In genomic region chr14:70901218-70901772, GRCh38 we compare ENCODE assay signal across 10 cellular contexts. TPM values are rescaled to one million over a fixed set of nuclear protein-coding genes. Genes with fewer than 3 reads are reported as not detected.
DNase-seq lines count a peak whose midpoint lies in the region; ATAC-seq and TF ChIP-seq lines count a peak whose summit lies in the region.
"Had no signal": no experiment of that assay in that cellular context is flagged by ENCODE, and none has a peak within 500 bp of the region (broad histone marks: within the 10 kb centered on the region; RNA-seq: fewer than 3 reads in every experiment).

No MANE protein-coding gene starts in this region.

- CTCF ChIA-PET in IMR-90 (lab: Yijun Ruan, JAX) = interaction anchor here (0.7 to 1.1 kb wide), 2 partner anchors 11 to 52 kb away, joined by 4 to 7 read pairs; no protein-coding TSS in a partner anchor

- WGBS in IMR-90 (ENCODE audit: extremely low coverage in 2 of 2, insufficient read length in 1 of 2), 2 experiments = no CpG with 5 or more reads among the region's 2 CpGs
- WGBS in sigmoid colon, 2 donors = 88 to 89% methylated on average over 2 of the region's 2 CpGs

- H2AK9ac ChIP-seq in IMR-90 (replicated peaks; ENCODE audit: low read depth, low read length, poor library complexity) = peak overlapping the region; percentile 8

- no peak overlapping the region for H3K9ac ChIP-seq in IMR-90 (ENCODE audit: low read depth, low read length)

- intact Hi-C loops in IMR-90 (cut with micrococcal nuclease) = no loop called here
- intact Hi-C loops in sigmoid colon (cut with DNase I) = no loop called here

- no peak for TF ChIP-seq EP300 in sigmoid colon (IDR thresholded peaks at IDR 0.05)

- in situ Hi-C loops in IMR-90 (cut with MboI; ENCODE audit: low sequenced_read_pairs) = no loop called here

- H3K9me1 ChIP-seq in IMR-90 (ENCODE audit: insufficient read depth, low read length) = peaks cover 17% of the 10 kb centered on the region

- peak overlapping the region; percentile 44 for H2BK20ac ChIP-seq in IMR-90 (ENCODE audit: low read depth, low read length)

- H3K23ac ChIP-seq in IMR-90 (ENCODE audit: low read depth, low read length) = 0 out of 2 replicates have a peak overlapping the region, but pooled peaks have one; percentile 5

- H3K27me3 ChIP-seq in IMR-90 (ENCODE audit: control insufficient read depth, insufficient read depth, low read length) (no peaks in the 10 kb centered on the region), sigmoid colon (no peaks in the 10 kb centered on the region)

- peak overlapping the region; percentile 59; the same call in 1 of the 2 replicates for H2AK5ac ChIP-seq in IMR-90 (ENCODE audit: low read depth, low read length)

- TF ChIP-seq CTCF in IMR-90 (conservative IDR thresholded peaks at IDR 0.05; ENCODE audit: low read depth, low read length) (no peak), sigmoid colon (IDR thresholded peaks at IDR 0.05) (no peak)

- H3K27ac ChIP-seq in IMR-90 (ENCODE audit: insufficient read depth, low read length) = peak overlapping the region; percentile 20; the same call in 1 of the 2 replicates
- H3K27ac ChIP-seq in sigmoid colon = peak overlapping the region in 3 of 4 donors; percentile 27 to 62 (median 52)

- H3K56ac ChIP-seq in IMR-90 (ENCODE audit: extremely low read depth, insufficient read depth, low read length) = no peak overlapping the region

- H3K4me2 ChIP-seq in IMR-90 (ENCODE audit: low read depth, low read length) = no peak overlapping the region

- no TSS peak for BruUV-seq in IMR-90 (replicated peaks; lab: Mats Ljungman, UMichigan)

- no peak for TF ChIP-seq RAD21 in IMR-90 (IDR thresholded peaks at IDR 0.05; ENCODE audit: low read length)

- H3K18ac ChIP-seq in IMR-90 (ENCODE audit: low read depth, low read length) = peak overlapping the region; percentile 88

- peak overlapping the region; percentile 19; the same call in 1 of the 2 replicates for H4K5ac ChIP-seq in IMR-90 (ENCODE audit: low read depth, low read length)

- H3K4me1 ChIP-seq in IMR-90 (ENCODE audit: control insufficient read depth, insufficient read depth, low read length) (peaks cover 23% of the 10 kb centered on the region), sigmoid colon (peaks cover 0 to 65% (median 52%) of the 10 kb centered on the region in 4 donors)

- H2BK15ac ChIP-seq in IMR-90 (ENCODE audit: low read depth, low read length) = peak overlapping the region; percentile 77; the same call in 1 of the 3 replicates

- dilution Hi-C loops in IMR-90 (cut with HindIII; ENCODE audit: low sequenced_read_pairs, unreplicated experiment) = no loop called here

- H3K79me1 ChIP-seq in IMR-90 (ENCODE audit: low read depth in 1 of 2, low read length in 2 of 2) = peaks cover 0 to 8% of the 10 kb centered on the region in 2 experiments; a peak in 1 of 4 replicates

- peak; percentile 18 for DNase-seq in Daoy (ENCODE audit: low read depth)
- peak; percentile 66 for DNase-seq in IMR-90
- peak; percentile 92 for DNase-seq in dedifferentiated amniotic fluid mesenchymal stem cell (ENCODE audit: extremely low spot score)
- no peak for DNase-seq in sigmoid colon
- DNase-seq in NCI-H446 (lab: John Stamatoyannopoulos, UW) = no peak
- no peak for DNase-seq in SKM-1 treated with dmso at 0.1 percent for 144 hours (lab: John Stamatoyannopoulos, UW; ENCODE audit: unreplicated experiment)
- DNase-seq: CD4-positive, alpha-beta memory T cell; NCI-H1048; SHP77 treated with DMSO at 0.1 percent for 48 hours had no signal

- H4K91ac ChIP-seq in IMR-90 (ENCODE audit: insufficient read depth, low read depth, low read length) = peak overlapping the region; percentile 5; the same call in 1 of the 2 replicates

- H3K4me3 ChIP-seq in IMR-90 (ENCODE audit: insufficient read depth, low read depth, low read length) = no peak overlapping the region
- H3K4me3 ChIP-seq in sigmoid colon = no peak overlapping the region

- H3K14ac ChIP-seq in IMR-90 (replicated peaks; ENCODE audit: low read depth, low read length) = peak overlapping the region; percentile 10

- H2AFZ ChIP-seq in IMR-90 (replicated peaks; ENCODE audit: low read length, poor library complexity) = peak overlapping the region; percentile 48

- no peak for TF ChIP-seq POLR2A in IMR-90 (IDR thresholded peaks at IDR 0.05; ENCODE audit: low read depth, low read length)
- TF ChIP-seq POLR2A in sigmoid colon (IDR thresholded peaks at IDR 0.05) = no peak

- H4K20me1 ChIP-seq in IMR-90 (ENCODE audit: insufficient read depth, low read length) = no peaks in the 10 kb centered on the region

- POLR2A ChIA-PET in IMR-90 (lab: Charles Lee; ENCODE audit: unreplicated experiment) = interaction anchor here (0.7 kb wide), 2 partner anchors 8 to 110 kb away, joined by 4 to 10 read pairs; no protein-coding TSS in a partner anchor

- H3K9me3 ChIP-seq in IMR-90 (ENCODE audit: control insufficient read depth, insufficient read depth, low read length) (no peaks in the 10 kb centered on the region), sigmoid colon (no peaks in the 10 kb centered on the region)

- ATAC-seq in IMR-90 (ENCODE audit: low read depth) = no peak; the same call in 1 of the 2 replicates
- ATAC-seq in HG03139 (IDR thresholded peaks at IDR 0.05; ENCODE audit: unreplicated experiment) = no peak

- H3K36me3 ChIP-seq in IMR-90 (ENCODE audit: control insufficient read depth, insufficient read depth, low read length) = no peaks in the 10 kb centered on the region
- H3K36me3 ChIP-seq in sigmoid colon = no peaks in the 10 kb centered on the region

- peak overlapping the region; percentile 45 for H2BK5ac ChIP-seq in IMR-90 (ENCODE audit: low read depth, low read length, poor library complexity, severe bottlenecking)

- peak overlapping the region; percentile 71; the same call in 1 of the 2 replicates for H3K4ac ChIP-seq in IMR-90 (ENCODE audit: low read depth, low read length)

- peak overlapping the region; percentile 62 for H2BK120ac ChIP-seq in IMR-90 (ENCODE audit: low read depth, low read length)

- H4K8ac ChIP-seq in IMR-90 (ENCODE audit: low read depth in 2 of 2, low read length in 2 of 2) = peak overlapping the region in 1 of 2 experiments; percentile 55; a peak in 1 of 4 replicates

TF ChIP-seq in IMR-90, 13 proteins besides CTCF, POLR2A, EP300 and RAD21:
- no peak for TF ChIP-seq SMC3 (IDR thresholded peaks at IDR 0.05; ENCODE audit: low read depth, low read length)
- peak; percentile 5; the same call in 1 of the 2 replicates for TF ChIP-seq CEBPB (IDR thresholded peaks at IDR 0.05; ENCODE audit: low read depth, low read length)
- peak; percentile 14; the same call in 1 of the 2 replicates for TF ChIP-seq MAFK (IDR thresholded peaks at IDR 0.05; ENCODE audit: low read depth, low read length)

RNA-seq across cellular contexts. Expression of gene PCNX1, which starts 6.0 kb away (rescaled TPM):
- total RNA-seq in Daoy (2014; rRNA removed; shearing (Covaris generic)) = 17.2 and 21.6 TPM in 2 replicates
- total RNA-seq in IMR-90 (2012; rRNA removed) (43.7 and 45.3 TPM in 2 replicates), sigmoid colon (10 to 100 TPM; 62.8 to 73.9 (median 70.1) TPM)
- polyA plus RNA-seq in IMR-90 (2012; rRNA removed) (15.0 and 15.1 TPM in 2 replicates), sigmoid colon (10 to 100 TPM in 1 of 3 donors, 1 to 10 TPM in 2; 1.2 to 12.2 (median 1.8) TPM)
- polyA plus RNA-seq in IMR-90 (2012; cell fraction: cytosol; rRNA removed) = 4.5 and 7.1 TPM in 2 replicates
- 23.2 and 40.0 TPM in 2 replicates for polyA plus RNA-seq in IMR-90 (2012; cell fraction: nucleus; rRNA removed; ENCODE audit: low replicate concordance)

Comparison
In these comparisons a context has a peak if more than half of its experiments do, and no peak if none do; other contexts are left out.
1. DNase-seq: peak in Daoy (single experiment), IMR-90 (single experiment) and dedifferentiated amniotic fluid mesenchymal stem cell (single experiment); none in sigmoid colon (single experiment), NCI-H446 (0 of 2) and SKM-1 treated with dmso at 0.1 percent for 144 hours (single experiment).